Comparison of ENCODE assay signal across 1 cellular context in the genomic region with DNA sequence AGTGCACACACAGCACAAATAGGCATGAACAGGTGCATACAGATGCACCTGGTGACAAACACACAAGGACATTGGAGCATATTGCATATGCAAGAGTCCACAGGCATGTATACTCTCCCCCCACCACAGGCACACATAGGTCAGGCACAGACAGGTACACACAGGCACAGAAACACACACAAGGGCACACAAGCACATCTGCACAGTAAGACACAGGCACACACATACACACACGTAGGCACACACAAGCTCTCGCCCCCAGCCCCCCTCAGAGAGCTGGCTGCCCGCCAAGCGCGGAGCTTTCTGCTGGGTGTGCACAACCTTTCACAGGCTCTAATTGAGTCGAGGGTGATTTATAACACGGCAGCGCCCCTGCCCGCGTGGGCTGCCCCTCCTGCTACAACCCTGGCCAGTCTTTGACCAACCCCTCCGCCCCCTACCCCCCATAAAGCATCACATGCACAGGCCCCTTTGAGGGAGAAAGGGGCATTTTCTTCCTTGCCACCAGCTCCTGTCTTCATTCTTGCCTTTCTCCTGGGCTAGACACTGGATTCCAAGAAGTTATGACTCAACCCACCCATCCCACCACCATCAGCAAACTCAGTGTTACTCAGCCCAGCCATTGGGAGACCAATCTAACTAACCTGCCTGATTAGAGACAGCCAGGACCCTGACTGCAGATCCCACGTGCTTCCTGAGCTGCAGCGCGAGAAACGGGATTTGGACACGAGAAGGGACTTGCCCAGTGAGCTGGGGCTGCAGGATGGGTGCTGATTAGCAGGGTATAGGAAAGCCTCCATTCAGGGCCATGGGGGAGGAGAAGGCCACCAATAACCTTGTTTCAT.
TF ChIP-seq lines count a peak whose summit lies in the region.

No MANE protein-coding gene starts in this region.

TF ChIP-seq in K562, 482 proteins besides CTCF, POLR2A, EP300 and RAD21 (continued from another document):
- TF ChIP-seq, protein P1, sequence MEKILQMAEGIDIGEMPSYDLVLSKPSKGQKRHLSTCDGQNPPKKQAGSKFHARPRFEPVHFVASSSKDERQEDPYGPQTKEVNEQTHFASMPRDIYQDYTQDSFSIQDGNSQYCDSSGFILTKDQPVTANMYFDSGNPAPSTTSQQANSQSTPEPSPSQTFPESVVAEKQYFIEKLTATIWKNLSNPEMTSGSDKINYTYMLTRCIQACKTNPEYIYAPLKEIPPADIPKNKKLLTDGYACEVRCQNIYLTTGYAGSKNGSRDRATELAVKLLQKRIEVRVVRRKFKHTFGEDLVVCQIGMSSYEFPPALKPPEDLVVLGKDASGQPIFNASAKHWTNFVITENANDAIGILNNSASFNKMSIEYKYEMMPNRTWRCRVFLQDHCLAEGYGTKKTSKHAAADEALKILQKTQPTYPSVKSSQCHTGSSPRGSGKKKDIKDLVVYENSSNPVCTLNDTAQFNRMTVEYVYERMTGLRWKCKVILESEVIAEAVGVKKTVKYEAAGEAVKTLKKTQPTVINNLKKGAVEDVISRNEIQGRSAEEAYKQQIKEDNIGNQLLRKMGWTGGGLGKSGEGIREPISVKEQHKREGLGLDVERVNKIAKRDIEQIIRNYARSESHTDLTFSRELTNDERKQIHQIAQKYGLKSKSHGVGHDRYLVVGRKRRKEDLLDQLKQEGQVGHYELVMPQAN (IDR thresholded peaks at IDR 0.05; ENCODE audit: borderline replicate concordance) = no peak
- TF ChIP-seq SNRNP70 (optimal IDR thresholded peaks at IDR 0.05; ENCODE audit: low read depth, low read length) = no peak
- no peak for TF ChIP-seq ZNF121 (CRISPR knock-in tag; conservative IDR thresholded peaks at IDR 0.05)
- no peak for TF ChIP-seq OTX1 (CRISPR knock-in tag; IDR thresholded peaks at IDR 0.05)
- no peak for TF ChIP-seq BCLAF1 (IDR thresholded peaks at IDR 0.05; ENCODE audit: borderline replicate concordance in 1 of 2, control insufficient read depth in 1 of 2, low read depth in 2 of 2, low read length in 1 of 2)
- TF ChIP-seq, protein P2, sequence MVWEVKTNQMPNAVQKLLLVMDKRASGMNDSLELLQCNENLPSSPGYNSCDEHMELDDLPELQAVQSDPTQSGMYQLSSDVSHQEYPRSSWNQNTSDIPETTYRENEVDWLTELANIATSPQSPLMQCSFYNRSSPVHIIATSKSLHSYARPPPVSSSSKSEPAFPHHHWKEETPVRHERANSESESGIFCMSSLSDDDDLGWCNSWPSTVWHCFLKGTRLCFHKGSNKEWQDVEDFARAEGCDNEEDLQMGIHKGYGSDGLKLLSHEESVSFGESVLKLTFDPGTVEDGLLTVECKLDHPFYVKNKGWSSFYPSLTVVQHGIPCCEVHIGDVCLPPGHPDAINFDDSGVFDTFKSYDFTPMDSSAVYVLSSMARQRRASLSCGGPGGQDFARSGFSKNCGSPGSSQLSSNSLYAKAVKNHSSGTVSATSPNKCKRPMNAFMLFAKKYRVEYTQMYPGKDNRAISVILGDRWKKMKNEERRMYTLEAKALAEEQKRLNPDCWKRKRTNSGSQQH (CRISPR knock-in tag; IDR thresholded peaks at IDR 0.05) = no peak
- 0 out of 2 replicates have a peak, but pooled peaks have one; percentile 28 for TF ChIP-seq ZNF740 (CRISPR knock-in tag; IDR thresholded peaks at IDR 0.05)
- no peak for TF ChIP-seq ZNF740 (tag; IDR thresholded peaks at IDR 0.05)
- TF ChIP-seq, protein P3, sequence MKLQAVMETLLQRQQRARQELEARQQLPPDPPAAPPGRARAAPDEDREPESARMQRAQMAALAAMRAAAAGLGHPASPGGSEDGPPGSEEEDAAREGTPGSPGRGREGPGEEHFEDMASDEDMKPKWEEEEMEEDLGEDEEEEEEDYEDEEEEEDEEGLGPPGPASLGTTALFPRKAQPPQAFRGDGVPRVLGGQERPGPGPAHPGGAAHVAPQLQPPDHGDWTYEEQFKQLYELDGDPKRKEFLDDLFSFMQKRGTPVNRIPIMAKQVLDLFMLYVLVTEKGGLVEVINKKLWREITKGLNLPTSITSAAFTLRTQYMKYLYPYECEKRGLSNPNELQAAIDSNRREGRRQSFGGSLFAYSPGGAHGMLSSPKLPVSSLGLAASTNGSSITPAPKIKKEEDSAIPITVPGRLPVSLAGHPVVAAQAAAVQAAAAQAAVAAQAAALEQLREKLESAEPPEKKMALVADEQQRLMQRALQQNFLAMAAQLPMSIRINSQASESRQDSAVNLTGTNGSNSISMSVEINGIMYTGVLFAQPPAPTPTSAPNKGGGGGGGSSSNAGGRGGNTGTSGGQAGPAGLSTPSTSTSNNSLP (IDR thresholded peaks at IDR 0.05; ENCODE audit: borderline replicate concordance, low read depth, low read length) = no peak
- TF ChIP-seq, protein P4, sequence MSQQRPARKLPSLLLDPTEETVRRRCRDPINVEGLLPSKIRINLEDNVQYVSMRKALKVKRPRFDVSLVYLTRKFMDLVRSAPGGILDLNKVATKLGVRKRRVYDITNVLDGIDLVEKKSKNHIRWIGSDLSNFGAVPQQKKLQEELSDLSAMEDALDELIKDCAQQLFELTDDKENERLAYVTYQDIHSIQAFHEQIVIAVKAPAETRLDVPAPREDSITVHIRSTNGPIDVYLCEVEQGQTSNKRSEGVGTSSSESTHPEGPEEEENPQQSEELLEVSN (IDR thresholded peaks at IDR 0.05; ENCODE audit: borderline replicate concordance in 1 of 2, extremely low read depth in 1 of 2, insufficient read depth in 1 of 2, insufficient read length in 1 of 2, low read depth in 1 of 2, low read length in 1 of 2, poor library complexity in 1 of 2, severe bottlenecking in 1 of 2) = peak in 1 of 2 experiments; percentile 23
- no peak for TF ChIP-seq CBFB (CRISPR knock-in tag; IDR thresholded peaks at IDR 0.05)
- no peak for TF ChIP-seq DNMT1 (IDR thresholded peaks at IDR 0.05)
- peak; percentile 40 for TF ChIP-seq MEIS2 (IDR thresholded peaks at IDR 0.05; ENCODE audit: partially characterized antibody)
- no peak for TF ChIP-seq ZNF444 (CRISPR knock-in tag; IDR thresholded peaks at IDR 0.05)
- TF ChIP-seq FOXM1 (IDR thresholded peaks at IDR 0.05; ENCODE audit: low read depth) = no peak
- TF ChIP-seq FOXM1 (CRISPR knock-in tag; IDR thresholded peaks at IDR 0.05; ENCODE audit: low read depth) = no peak
- no peak for TF ChIP-seq ZBTB8A (IDR thresholded peaks at IDR 0.05; ENCODE audit: partially characterized antibody)
- no peak for TF ChIP-seq ZSCAN29 (IDR thresholded peaks at IDR 0.05)
- TF ChIP-seq FOXP4 (CRISPR knock-in tag; IDR thresholded peaks at IDR 0.05; ENCODE audit: borderline replicate concordance) = no peak
- TF ChIP-seq TAF9B (IDR thresholded peaks at IDR 0.05; ENCODE audit: partially characterized antibody) = no peak
- TF ChIP-seq SMARCA4 (IDR thresholded peaks at IDR 0.05) = peak; percentile 27; the same call in 1 of the 2 replicates
- no peak for TF ChIP-seq ZNF253 (CRISPR knock-in tag; conservative IDR thresholded peaks at IDR 0.05)
- TF ChIP-seq ARNT (IDR thresholded peaks at IDR 0.05) = no peak
- TF ChIP-seq ZNF316 (IDR thresholded peaks at IDR 0.05) = peak; percentile 11; the same call in 1 of the 2 replicates
- peak; percentile 60 for TF ChIP-seq ATF3 (IDR thresholded peaks at IDR 0.05)
- TF ChIP-seq ATF3 (CRISPR knock-in tag; conservative IDR thresholded peaks at IDR 0.05) = no peak
- peak; percentile 57; the same call in 1 of the 2 replicates for TF ChIP-seq EHMT2 (IDR thresholded peaks at IDR 0.05)
- TF ChIP-seq, protein P5, sequence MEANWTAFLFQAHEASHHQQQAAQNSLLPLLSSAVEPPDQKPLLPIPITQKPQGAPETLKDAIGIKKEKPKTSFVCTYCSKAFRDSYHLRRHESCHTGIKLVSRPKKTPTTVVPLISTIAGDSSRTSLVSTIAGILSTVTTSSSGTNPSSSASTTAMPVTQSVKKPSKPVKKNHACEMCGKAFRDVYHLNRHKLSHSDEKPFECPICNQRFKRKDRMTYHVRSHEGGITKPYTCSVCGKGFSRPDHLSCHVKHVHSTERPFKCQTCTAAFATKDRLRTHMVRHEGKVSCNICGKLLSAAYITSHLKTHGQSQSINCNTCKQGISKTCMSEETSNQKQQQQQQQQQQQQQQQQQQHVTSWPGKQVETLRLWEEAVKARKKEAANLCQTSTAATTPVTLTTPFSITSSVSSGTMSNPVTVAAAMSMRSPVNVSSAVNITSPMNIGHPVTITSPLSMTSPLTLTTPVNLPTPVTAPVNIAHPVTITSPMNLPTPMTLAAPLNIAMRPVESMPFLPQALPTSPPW (CRISPR knock-in tag; IDR thresholded peaks at IDR 0.05) = peak; percentile 30; the same call in 1 of the 2 replicates
- TF ChIP-seq DMBX1 (CRISPR knock-in tag; IDR thresholded peaks at IDR 0.05; ENCODE audit: borderline replicate concordance) = no peak
- no peak for TF ChIP-seq NCOA2 (IDR thresholded peaks at IDR 0.05; ENCODE audit: partially characterized antibody in 2 of 2)
- no peak for TF ChIP-seq SPI1 (IDR thresholded peaks at IDR 0.05; ENCODE audit: borderline replicate concordance, low read depth, low read length)
- TF ChIP-seq TAF7 (tag; IDR thresholded peaks at IDR 0.05) = no peak
- no peak for TF ChIP-seq FOXJ3 (CRISPR knock-in tag; IDR thresholded peaks at IDR 0.05)
- peak in 1 of 2 experiments; percentile 78; a peak in 2 of 4 replicates for TF ChIP-seq KDM1A (IDR thresholded peaks at IDR 0.05)
- TF ChIP-seq TCF7L2 (IDR thresholded peaks at IDR 0.05; ENCODE audit: low read depth, low read length) = no peak
- TF ChIP-seq CBX1 (IDR thresholded peaks at IDR 0.05; ENCODE audit: low read depth) = no peak
- TF ChIP-seq, protein P6, sequence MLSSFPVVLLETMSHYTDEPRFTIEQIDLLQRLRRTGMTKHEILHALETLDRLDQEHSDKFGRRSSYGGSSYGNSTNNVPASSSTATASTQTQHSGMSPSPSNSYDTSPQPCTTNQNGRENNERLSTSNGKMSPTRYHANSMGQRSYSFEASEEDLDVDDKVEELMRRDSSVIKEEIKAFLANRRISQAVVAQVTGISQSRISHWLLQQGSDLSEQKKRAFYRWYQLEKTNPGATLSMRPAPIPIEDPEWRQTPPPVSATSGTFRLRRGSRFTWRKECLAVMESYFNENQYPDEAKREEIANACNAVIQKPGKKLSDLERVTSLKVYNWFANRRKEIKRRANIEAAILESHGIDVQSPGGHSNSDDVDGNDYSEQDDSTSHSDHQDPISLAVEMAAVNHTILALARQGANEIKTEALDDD (IDR thresholded peaks at IDR 0.05) = peak; percentile 78
- TF ChIP-seq SMARCE1 (IDR thresholded peaks at IDR 0.05) = peak; percentile 56; the same call in 1 of the 2 replicates
- no peak for TF ChIP-seq PTTG1 (tag; IDR thresholded peaks at IDR 0.05; ENCODE audit: low read depth)
- peak; percentile 41; the same call in 1 of the 2 replicates for TF ChIP-seq JUN (IDR thresholded peaks at IDR 0.05; ENCODE audit: borderline replicate concordance, low read depth, low read length)
- TF ChIP-seq JUN (CRISPR knock-in tag; IDR thresholded peaks at IDR 0.05; ENCODE audit: borderline replicate concordance) = no peak
